ENCODE assay signal across 19 cellular contexts in the genomic region with DNA sequence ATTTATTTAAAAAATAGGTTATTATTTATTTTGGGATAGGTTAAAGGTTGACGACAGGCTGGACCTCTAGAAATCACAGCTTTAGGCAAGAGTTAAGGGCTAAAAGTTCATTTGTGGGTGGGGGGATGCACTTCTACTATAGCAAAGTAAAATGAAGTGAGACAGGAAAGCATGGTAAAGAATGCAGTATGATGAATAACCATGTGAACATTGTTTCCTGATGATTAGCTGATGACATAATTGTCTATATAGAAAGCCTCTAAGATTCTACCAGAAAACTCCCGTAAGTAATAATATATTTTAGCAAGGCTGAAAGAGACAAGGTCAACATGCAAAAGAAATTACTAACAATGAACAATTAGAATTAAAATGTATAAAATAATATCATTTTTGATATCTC.
A peak's percentile ranks its signal among the peaks of the same experiment; 100 is the strongest.
DNase-seq lines count a peak whose midpoint lies in the region; ATAC-seq, FAIRE-seq and TF ChIP-seq lines count a peak whose summit lies in the region.
"Had no signal": no experiment of that assay in that cellular context is flagged by ENCODE, and none has a peak within 500 bp of the region (broad histone marks: within the 10 kb centered on the region; RNA-seq: fewer than 3 reads in every experiment).

No MANE protein-coding gene starts in this region.

- ATAC-seq in RWPE2 (ENCODE audit: low read depth) (peak; percentile 37; the same call in 1 of the 3 replicates), HG03342 (IDR thresholded peaks at IDR 0.05; ENCODE audit: unreplicated experiment) (no peak)

- H3K36me3 ChIP-seq in RWPE2 (ENCODE audit: low read depth), result no peaks in the 10 kb centered on the region
- H3K36me3 ChIP-seq: HAP-1 had no signal

- no peak for TF ChIP-seq CTCF in RWPE2 (IDR thresholded peaks at IDR 0.05; ENCODE audit: poor library complexity, severe bottlenecking)

- DNase-seq in HS-5 (ENCODE audit: low read depth) (peak; percentile 36), RWPE2 (ENCODE audit: low spot score) (no peak), epithelial cell of prostate (ENCODE audit: low read depth, low spot score) (no peak), H54 (ENCODE audit: insufficient read length, low spot score) (no peak), cerebellar nuclear complex (lab: John Stamatoyannopoulos, UW) (no peak), GM19238 (ENCODE audit: insufficient read length, low spot score) (no peak)
- DNase-seq: C1 segment of cervical spinal cord; CD4-positive, alpha-beta T cell; DMS79 treated with DMSO at 0.1 percent for 48 hours; EL; GDM1; GOT3; HFFc6; IMR-90 had no signal

- peaks cover 17% of the 10 kb centered on the region for H3K4me1 ChIP-seq in RWPE2 (ENCODE audit: insufficient read depth, poor library complexity, severe bottlenecking)
- H3K4me1 ChIP-seq: HAP-1 had no signal

- no peaks in the 10 kb centered on the region for H3K9me3 ChIP-seq in RWPE2 (ENCODE audit: severe bottlenecking)
- H3K9me3 ChIP-seq: HAP-1 had no signal

- H3K27me3 ChIP-seq in RWPE2 (ENCODE audit: insufficient read depth, poor library complexity, severe bottlenecking), result no peaks in the 10 kb centered on the region

- no peak for TF ChIP-seq POLR2A in H54 (IDR thresholded peaks at IDR 0.05; ENCODE audit: low read depth, low read length)

- H3K27ac ChIP-seq in RWPE2 (ENCODE audit: poor library complexity, severe bottlenecking) (no peak overlapping the region), epithelial cell of prostate (peak overlapping the region; percentile 87)

- no peak overlapping the region for H3K4me3 ChIP-seq in RWPE2 (ENCODE audit: severe bottlenecking)
- H3K4me3 ChIP-seq: HAP-1 had no signal

- FAIRE-seq in H54 (lab: Jason Lieb, UNC), result no peak
- FAIRE-seq: A204.1, GM12892, GM19239 had no signal
